8 cellular contexts compared by ENCODE assay signal in the genomic region with DNA sequence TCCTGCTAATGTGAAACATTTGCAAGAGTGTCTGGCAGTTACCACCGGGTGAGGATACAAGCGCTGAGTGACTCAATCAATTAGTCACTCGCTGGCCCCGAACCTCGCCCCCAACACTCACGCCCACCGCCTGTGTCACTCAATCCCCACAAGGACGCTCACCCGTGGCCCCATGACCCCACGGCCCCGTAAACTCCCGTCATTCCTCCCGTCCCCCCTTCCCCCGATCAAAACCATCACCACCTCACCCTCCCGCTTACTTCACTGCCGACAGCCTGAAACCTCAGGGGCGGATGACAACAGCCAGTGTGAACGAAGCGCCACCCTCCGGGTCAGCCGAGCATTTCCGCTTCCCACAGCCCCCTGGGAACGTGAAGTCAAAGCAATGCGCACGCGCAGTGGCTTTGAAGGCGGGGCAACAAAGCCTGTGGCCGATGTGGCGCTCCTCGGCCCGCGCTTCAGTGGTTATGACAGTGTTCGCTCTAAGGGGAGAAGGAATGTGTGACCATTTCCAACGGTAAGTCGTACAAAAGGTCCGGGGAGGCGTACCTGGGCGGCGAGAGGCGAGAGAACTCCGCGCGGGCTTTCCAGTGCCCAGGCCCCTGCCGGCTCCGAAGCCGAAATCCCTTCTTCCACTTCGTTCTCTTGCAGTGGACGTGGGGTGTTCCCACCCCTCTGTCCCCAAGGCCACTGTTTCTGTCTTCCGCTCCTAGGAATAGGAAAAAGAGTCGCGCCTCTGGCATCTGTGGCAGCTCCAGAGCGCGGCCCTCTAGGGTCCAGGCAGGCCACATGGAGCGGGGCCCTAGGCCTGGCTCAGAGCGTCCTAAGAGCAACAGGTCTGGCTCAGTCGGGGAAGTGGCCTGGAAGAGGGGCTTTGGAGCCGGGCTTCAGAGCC. TPM values are rescaled to one million over a fixed set of nuclear protein-coding genes. Genes with fewer than 3 reads are reported as not detected.
A peak's percentile ranks its signal among the peaks of the same experiment; 100 is the strongest.
DNase-seq lines count a peak whose midpoint lies in the region; ATAC-seq and TF ChIP-seq lines count a peak whose summit lies in the region.

A gene (minus strand): TSS at position 311 of the 895 bp plus-strand sequence. CDS start 3,334 bp downstream, outside the sequence.

- H3K27me3 ChIP-seq in A673 (replicated peaks; ENCODE audit: insufficient read depth, low read depth, low read length, poor library complexity), result no peaks in the 10 kb centered on the region
- no peaks in the 10 kb centered on the region for H3K27me3 ChIP-seq in skeletal muscle tissue (ENCODE audit: control insufficient read depth in 3 of 3, insufficient read depth in 3 of 3, low read length in 3 of 3)

- POLR2A ChIA-PET in A673 (lab: Charles Lee; ENCODE audit: low non-redundant PET), result interaction anchor here (0.6 kb wide), 1 partner anchor 280 kb away, joined by 3 read pairs; no protein-coding TSS in a partner anchor

- intact Hi-C loops in A673 (cut with micrococcal nuclease; ENCODE audit: unreplicated experiment), result no loop called here

- CTCF ChIA-PET in A673 (lab: Charles Lee), result no interaction called here

- H3K4me3 ChIP-seq in A673 (ENCODE audit: low read depth, low read length, poor library complexity, severe bottlenecking) (peak within 1 kb of the TSS; percentile 68), iPS-18c (ENCODE audit: insufficient read depth, low read depth, low read length) (peak within 1 kb of the TSS; percentile 74), skeletal muscle tissue (ENCODE audit: low read length in 3 of 3) (peak within 1 kb of the TSS; percentile 82 to 87 (median 83))

- H3K36me3 ChIP-seq in A673 (ENCODE audit: insufficient read depth, low read length, poor library complexity, severe bottlenecking) (peaks cover 8% of the 10 kb centered on the region), skeletal muscle tissue (ENCODE audit: control insufficient read depth in 3 of 3, insufficient read depth in 3 of 3, low read length in 3 of 3) (peaks cover 0 to 10% (median 7%) of the 10 kb centered on the region in 3 donors)

- ATAC-seq in GM18520 (IDR thresholded peaks at IDR 0.05; ENCODE audit: unreplicated experiment), result peak; percentile 81
- peak; percentile 79 for ATAC-seq in HG03064 (IDR thresholded peaks at IDR 0.05; ENCODE audit: low read depth, unreplicated experiment)

- DNase-seq in A673 (ENCODE audit: low spot score) (peak; percentile 92), NCI-H2107 treated with DMSO at 0.1 percent for 48 hours (lab: John Stamatoyannopoulos, UW; ENCODE audit: unreplicated experiment) (peak; percentile 78), UCSD-AML1 (lab: John Stamatoyannopoulos, UW; ENCODE audit: unreplicated experiment) (peak; percentile 90), brain pericyte (ENCODE audit: low read depth, low spot score) (peak; percentile 61)

- H3K27ac ChIP-seq in A673 (ENCODE audit: low read depth, low read length, poor library complexity, severe bottlenecking), result peak within 1 kb of the TSS; percentile 78
- peak within 1 kb of the TSS; percentile 78 for H3K27ac ChIP-seq in skeletal muscle tissue (ENCODE audit: low read depth, low read length)

- TF ChIP-seq CTCF in A673 (conservative IDR thresholded peaks at IDR 0.05; ENCODE audit: low read depth, low read length), result peak; percentile 56

- H3K9ac ChIP-seq in skeletal muscle tissue (ENCODE audit: low read depth in 1 of 3, low read length in 3 of 3), result peak within 1 kb of the TSS; percentile 88 to 90 (median 88)

- TSS peak; percentile 58 for BruUV-seq in A673 (replicated peaks; lab: Mats Ljungman, UMichigan)

- H3K9me3 ChIP-seq in A673 (ENCODE audit: low read depth, low read length, poor library complexity, severe bottlenecking) (no peaks in the 10 kb centered on the region), iPS-18c (ENCODE audit: control insufficient read depth, insufficient read depth, low read length) (peaks cover 12% of the 10 kb centered on the region), skeletal muscle tissue (ENCODE audit: control insufficient read depth in 3 of 3, low read length in 3 of 3) (no peaks in the 10 kb centered on the region)

- H3K4me1 ChIP-seq in A673 (ENCODE audit: insufficient read depth, low read length, poor library complexity, severe bottlenecking) (peaks cover 5% of the 10 kb centered on the region), skeletal muscle tissue (ENCODE audit: control insufficient read depth in 3 of 3, insufficient read depth in 3 of 3, low read length in 3 of 3) (peaks cover 10 to 22% (median 11%) of the 10 kb centered on the region in 3 donors)

RNA-seq across cellular contexts. Expression of the gene that starts here (rescaled TPM):
- total RNA-seq in A673 (2021), result 5.8 and 7.9 TPM in 2 replicates
- total RNA-seq in skeletal muscle tissue, result 4.2 TPM

Comparison
In these comparisons a context has a peak if more than half of its experiments do, and no peak if none do; other contexts are left out.
1. Peak in every context shown above with its lines: DNase-seq, ATAC-seq, H3K4me3 ChIP-seq and H3K27ac ChIP-seq.